33 cellular contexts compared by ENCODE assay signal in genomic region chr5:6770826-6771607, GRCh38.
"Had no signal": no experiment of that assay in that cellular context is flagged by ENCODE, and none has a peak within 500 bp of the region (broad histone marks: within the 10 kb centered on the region; RNA-seq: fewer than 3 reads in every experiment).

No MANE protein-coding gene starts in this region.

- H3K27ac Mint-ChIP-seq: activated B cell treated with CpG ODN at 0.5 μM for 24 hours; activated CD8-positive, alpha-beta T cell treated with anti-CD3 and anti-CD28 coated beads for 36 hours; activated naive CD4-positive, alpha-beta T cell treated with anti-CD3 and anti-CD28 coated beads, Interleukin-2, amount 50 U/mL, for 24 hours; activated naive CD8-positive, alpha-beta T cell treated with anti-CD3 and anti-CD28 coated beads for 36 hours; activated naive CD8-positive, alpha-beta T cell treated with anti-CD3 and anti-CD28 coated beads, Interleukin-2, amount 50 U/mL, for 24 hours; activated T-helper 17 cell treated with anti-CD3 and anti-CD28 coated beads, Interleukin-2, amount 50 U/mL, for 72 hours; effector memory CD8-positive, alpha-beta T cell; T-helper 17 cell; T-helper 2 cell treated with Interferon-gamma antibody and Interleukin-4, amounts not matched to agents 5 μg/mL and 100 μg/mL, for 36 hours had no signal

- H3K36me3 ChIP-seq: adrenal gland, esophagus squamous epithelium, gastroesophageal sphincter, WERI-Rb-1 had no signal

- H3K9me3 Mint-ChIP-seq: activated B cell treated with CpG ODN at 0.5 μM for 24 hours; activated CD8-positive, alpha-beta T cell treated with anti-CD3 and anti-CD28 coated beads for 36 hours; activated naive CD4-positive, alpha-beta T cell treated with anti-CD3 and anti-CD28 coated beads, Interleukin-2, amount 50 U/mL, for 24 hours; activated naive CD8-positive, alpha-beta T cell treated with anti-CD3 and anti-CD28 coated beads for 36 hours; activated naive CD8-positive, alpha-beta T cell treated with anti-CD3 and anti-CD28 coated beads, Interleukin-2, amount 50 U/mL, for 24 hours; activated T-cell treated with anti-CD3 and anti-CD28 coated beads, Interleukin-2, amount 50 U/mL, for 4 hours; activated T-helper 17 cell treated with anti-CD3 and anti-CD28 coated beads, Interleukin-2, amount 50 U/mL, for 72 hours; effector memory CD8-positive, alpha-beta T cell; T-helper 2 cell treated with Interferon-gamma antibody and Interleukin-4, amounts not matched to agents 5 μg/mL and 100 μg/mL, for 36 hours had no signal

- H3K27ac ChIP-seq: adrenal gland, body of pancreas, epithelial cell of prostate, esophagus squamous epithelium, gastroesophageal sphincter, WERI-Rb-1 had no signal

- DNase-seq: activated B cell treated with CpG ODN at 0.5 μM for 24 hours; activated CD4-positive, alpha-beta T cell treated with anti-CD3 and anti-CD28 coated beads for 48 hours; activated CD4-positive, alpha-beta T cell treated with anti-CD3 and anti-CD28 coated beads, Interleukin-2, amount 50 U/mL, for 1 hour; activated CD4-positive, alpha-beta T cell treated with anti-CD3 and anti-CD28 coated beads, Interleukin-2, amount 50 U/mL, for 48 hours; activated CD8-positive, alpha-beta memory T cell treated with anti-CD3 and anti-CD28 coated beads for 24 hours; activated CD8-positive, alpha-beta T cell treated with anti-CD3 and anti-CD28 coated beads for 36 hours; activated effector memory CD4-positive, alpha-beta T cell treated with Interleukin-2 at 50 U/mL for 16 hours; activated gamma-delta T cell treated with Interleukin-2 at 50 U/mL for 16 hours; activated naive CD4-positive, alpha-beta T cell treated with Interleukin-2 at 50 U/mL for 16 hours; activated naive CD8-positive, alpha-beta T cell treated with anti-CD3 and anti-CD28 coated beads for 36 hours; activated naive CD8-positive, alpha-beta T cell treated with anti-CD3 and anti-CD28 coated beads, Interleukin-2, amount 50 U/mL, for 24 hours; activated T-cell treated with anti-CD3 and anti-CD28 coated beads, Interleukin-2, amount 50 U/mL, for 4 hours; adrenal gland; amygdala; aorta; body of pancreas; caudate nucleus; cortex of kidney; dermis blood vessel endothelial cell; effector CD4-positive, alpha-beta T cell; effector memory CD8-positive, alpha-beta T cell; esophagus squamous epithelium; foreskin melanocyte; T-helper 1 cell; T-helper 17 cell; T1000; WERI-Rb-1 had no signal

- H3K27me3 Mint-ChIP-seq: activated naive CD4-positive, alpha-beta T cell treated with anti-CD3 and anti-CD28 coated beads, Interleukin-2, amount 50 U/mL, for 24 hours had no signal

- H3K27me3 ChIP-seq: adrenal gland, body of pancreas, esophagus squamous epithelium, gastroesophageal sphincter had no signal

- H3K4me3 Mint-ChIP-seq: activated B cell treated with CpG ODN at 0.5 μM for 24 hours; activated CD8-positive, alpha-beta T cell treated with anti-CD3 and anti-CD28 coated beads for 36 hours; activated naive CD4-positive, alpha-beta T cell treated with anti-CD3 and anti-CD28 coated beads, Interleukin-2, amount 50 U/mL, for 24 hours; activated naive CD8-positive, alpha-beta T cell treated with anti-CD3 and anti-CD28 coated beads for 36 hours; activated naive CD8-positive, alpha-beta T cell treated with anti-CD3 and anti-CD28 coated beads, Interleukin-2, amount 50 U/mL, for 24 hours; activated T-cell treated with anti-CD3 and anti-CD28 coated beads, Interleukin-2, amount 50 U/mL, for 4 hours; activated T-helper 17 cell treated with anti-CD3 and anti-CD28 coated beads, Interleukin-2, amount 50 U/mL, for 72 hours; effector memory CD8-positive, alpha-beta T cell; T-helper 17 cell; T-helper 2 cell treated with Interferon-gamma antibody and Interleukin-4, amounts not matched to agents 5 μg/mL and 100 μg/mL, for 36 hours had no signal

- H3K9me3 ChIP-seq: adrenal gland, body of pancreas, esophagus squamous epithelium, gastroesophageal sphincter had no signal

- ATAC-seq: activated CD4-positive, CD25-positive, alpha-beta regulatory T cell treated with anti-CD3 and anti-CD28 coated beads, Interleukin-2, amount 50 U/mL, for 24 hours; activated CD8-positive, alpha-beta T cell treated with anti-CD3 and anti-CD28 coated beads for 36 hours; activated naive CD8-positive, alpha-beta T cell treated with anti-CD3 and anti-CD28 coated beads, Interleukin-2, amount 50 U/mL, for 24 hours; activated T-cell treated with anti-CD3 and anti-CD28 coated beads, Interleukin-2, amount 50 U/mL, for 4 hours; activated T-helper 17 cell treated with anti-CD3 and anti-CD28 coated beads, Interleukin-2, amount 50 U/mL, for 72 hours; body of pancreas; effector memory CD8-positive, alpha-beta T cell; gastroesophageal sphincter; T-helper 17 cell had no signal

- H3K4me1 Mint-ChIP-seq: activated B cell treated with CpG ODN at 0.5 μM for 24 hours had no signal

- H3K36me3 Mint-ChIP-seq: activated naive CD4-positive, alpha-beta T cell treated with anti-CD3 and anti-CD28 coated beads, Interleukin-2, amount 50 U/mL, for 24 hours; activated naive CD8-positive, alpha-beta T cell treated with anti-CD3 and anti-CD28 coated beads for 36 hours had no signal

- H3K4me3 ChIP-seq: adrenal gland, body of pancreas, esophagus squamous epithelium, gastroesophageal sphincter had no signal
